Comparison of ENCODE assay signal across 8 cellular contexts in genomic region chr9:93450817-93451761, GRCh38. TPM values are rescaled to one million over a fixed set of nuclear protein-coding genes. Genes with fewer than 3 reads are reported as not detected.
A peak's percentile ranks its signal among the peaks of the same experiment; 100 is the strongest.
DNase-seq lines count a peak whose midpoint lies in the region; ATAC-seq and TF ChIP-seq lines count a peak whose summit lies in the region.

Gene FAM120A (plus strand): TSS chr9:93451685. CDS start chr9:93451916, 231 bp downstream.

- WGBS in suprapubic skin, result 0% methylated on average over 38 of the region's 97 CpGs

- peak in 1 of 2 donors; percentile 89 for TF ChIP-seq POLR2A in suprapubic skin (IDR thresholded peaks at IDR 0.05)

- peaks cover 25% of the 10 kb centered on the region for H3K4me1 Mint-ChIP-seq in GM23338

- peaks cover 17% of the 10 kb centered on the region for H4K20me1 ChIP-seq in GM23338 (replicated peaks; ENCODE audit: insufficient read depth)

- H3K9me3 Mint-ChIP-seq in GM23338, result no peaks in the 10 kb centered on the region

- H3K4me1 ChIP-seq in GM23338 (ENCODE audit: insufficient read depth) (peaks cover 28% of the 10 kb centered on the region), suprapubic skin (peaks cover 38% of the 10 kb centered on the region)

- H3K27me3 ChIP-seq in GM23338 (ENCODE audit: insufficient read depth), result no peaks in the 10 kb centered on the region
- no peaks in the 10 kb centered on the region for H3K27me3 ChIP-seq in suprapubic skin

- peak within 1 kb of the TSS; percentile 87 for H3K27ac ChIP-seq in GM23338 (ENCODE audit: low read depth)
- H3K27ac ChIP-seq in suprapubic skin, result peak within 1 kb of the TSS; percentile 95

- H3F3A ChIP-seq in GM23338 (replicated peaks; ENCODE audit: low read depth), result peaks cover 15% of the 10 kb centered on the region

- peak; percentile 84 for DNase-seq in EH (ENCODE audit: low read depth)
- peak; percentile 75 for DNase-seq in GM23338 (ENCODE audit: low spot score)
- peak; percentile 70 for DNase-seq in LHCN-M2 (ENCODE audit: low read depth)
- DNase-seq in SK-N-DZ (ENCODE audit: low spot score), result peak; percentile 42
- peak; percentile 78 for DNase-seq in activated naive CD4-positive, alpha-beta T cell treated with anti-CD3 and anti-CD28 coated beads, Interleukin-2, amount 50 U/mL, for 16 hours
- peak; percentile 87 for DNase-seq in germinal center (ENCODE audit: low spot score)
- peak in 50 of 56 donors; percentile 25 to 82 (median 60) for DNase-seq in nucleus accumbens (lab: John Stamatoyannopoulos, UW)
- peak; percentile 79 to 83 for DNase-seq in suprapubic skin (ENCODE audit: low spot score in 2 of 2)

- no peaks in the 10 kb centered on the region for H3K9me2 ChIP-seq in GM23338 (ENCODE audit: insufficient read depth)

- H3K9me3 ChIP-seq in suprapubic skin, result no peaks in the 10 kb centered on the region

- H3K36me3 ChIP-seq in GM23338 (ENCODE audit: insufficient read depth), result peaks cover 17% of the 10 kb centered on the region
- peaks cover 27% of the 10 kb centered on the region for H3K36me3 ChIP-seq in suprapubic skin

- H2AFZ ChIP-seq in GM23338, result peak within 1 kb of the TSS; percentile 45

- peak within 1 kb of the TSS; percentile 96 for H3K4me3 Mint-ChIP-seq in GM23338

- peak within 1 kb of the TSS; percentile 95 for H3K27ac Mint-ChIP-seq in GM23338

- peak within 1 kb of the TSS; percentile 94 for H3K4me3 ChIP-seq in GM23338
- peak within 1 kb of the TSS; percentile 76 for H3K4me3 ChIP-seq in suprapubic skin

- H3K4me2 ChIP-seq in GM23338, result peak within 1 kb of the TSS; percentile 98

- TF ChIP-seq CTCF in GM23338 (conservative IDR thresholded peaks at IDR 0.05; ENCODE audit: low read depth in 2 of 2), result no peak
- TF ChIP-seq CTCF in suprapubic skin (IDR thresholded peaks at IDR 0.05), result no peak

- H3K36me3 Mint-ChIP-seq in GM23338 (ENCODE audit: low read depth), result peaks cover 56% of the 10 kb centered on the region

- no peak for TF ChIP-seq EP300 in suprapubic skin (IDR thresholded peaks at IDR 0.05)

- peak; percentile 62 for ATAC-seq in GM23338

- H3K79me2 ChIP-seq in GM23338 (replicated peaks; ENCODE audit: insufficient read depth), result peaks cover 58% of the 10 kb centered on the region

- peaks cover 12% of the 10 kb centered on the region for H3K27me3 Mint-ChIP-seq in GM23338 (ENCODE audit: insufficient read depth, low read depth, poor library complexity)

TF ChIP-seq in GM23338, 12 proteins besides CTCF, POLR2A, EP300 and RAD21:
- TF ChIP-seq ZNF114 (CRISPR knock-in tag; IDR thresholded peaks at IDR 0.05) (no peak), POLR2AphosphoS5 (IDR thresholded peaks at IDR 0.05; ENCODE audit: low read depth) (peak; percentile 49), ZNF331 (CRISPR knock-in tag; IDR thresholded peaks at IDR 0.05; ENCODE audit: low read depth) (no peak)
- TF ChIP-seq, protein P1, sequence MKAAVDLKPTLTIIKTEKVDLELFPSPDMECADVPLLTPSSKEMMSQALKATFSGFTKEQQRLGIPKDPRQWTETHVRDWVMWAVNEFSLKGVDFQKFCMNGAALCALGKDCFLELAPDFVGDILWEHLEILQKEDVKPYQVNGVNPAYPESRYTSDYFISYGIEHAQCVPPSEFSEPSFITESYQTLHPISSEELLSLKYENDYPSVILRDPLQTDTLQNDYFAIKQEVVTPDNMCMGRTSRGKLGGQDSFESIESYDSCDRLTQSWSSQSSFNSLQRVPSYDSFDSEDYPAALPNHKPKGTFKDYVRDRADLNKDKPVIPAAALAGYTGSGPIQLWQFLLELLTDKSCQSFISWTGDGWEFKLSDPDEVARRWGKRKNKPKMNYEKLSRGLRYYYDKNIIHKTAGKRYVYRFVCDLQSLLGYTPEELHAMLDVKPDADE (IDR thresholded peaks at IDR 0.05), result 0 out of 2 replicates have a peak, but pooled peaks have one; percentile 20
TF ChIP-seq in GM23338: peak in this region for 2.

RNA-seq across cellular contexts. Expression of gene FAM120A, which starts in this region (rescaled TPM):
- total RNA-seq in GM23338 (2014; rRNA removed; shearing (Covaris generic)), result 47.9 and 52.5 TPM in 2 replicates
- 28.2 and 29.9 TPM in 2 replicates for polyA plus RNA-seq in GM23338 (2016; fragmentation: Nextera tagmentation; extraction: Ambion mirVana)
- total RNA-seq in LHCN-M2 (2014; rRNA removed) (79.0 and 88.5 TPM in 2 replicates), suprapubic skin (100 to 1,000 TPM in 2 of 4 donors, 10 to 100 TPM in 2; 67.5 to 108 (median 89.8) TPM)
- 62.5 TPM for polyA plus RNA-seq in LHCN-M2 (2012)
- 12.4 and 14.0 TPM in 2 replicates for polyA plus RNA-seq in SK-N-DZ (2014; cell fraction: cytosol; rRNA removed)
- 13.4 and 29.0 TPM in 2 replicates for polyA plus RNA-seq in SK-N-DZ (2014; cell fraction: nucleus; rRNA removed)

Comparison
In these comparisons a context has a peak if more than half of its experiments do, and no peak if none do; other contexts are left out.
1. Peak in every context shown above with its lines: DNase-seq, ATAC-seq, H3K4me3 ChIP-seq and H3K27ac ChIP-seq.